32 cellular contexts compared by ENCODE assay signal in genomic region chr17:70929226-70929625, GRCh38.
"Had no signal": no experiment of that assay in that cellular context is flagged by ENCODE, and none has a peak within 500 bp of the region (broad histone marks: within the 10 kb centered on the region; RNA-seq: fewer than 3 reads in every experiment).

No MANE protein-coding gene starts in this region.

- H3K27me3 ChIP-seq: breast epithelium, esophagus muscularis mucosa, foreskin keratinocyte, heart left ventricle, ovary, right lobe of liver, stomach, thyroid gland, upper lobe of left lung, vagina had no signal

- H3K4me1 ChIP-seq: breast epithelium, esophagus muscularis mucosa, foreskin keratinocyte, heart left ventricle, right lobe of liver, stomach, thyroid gland, upper lobe of left lung, vagina had no signal

- H3K36me3 Mint-ChIP-seq: activated naive CD4-positive, alpha-beta T cell treated with anti-CD3 and anti-CD28 coated beads, Interleukin-2, amount 50 U/mL, for 24 hours; naive thymus-derived CD4-positive, alpha-beta T cell; stimulated activated effector memory CD8-positive, alpha-beta T cell treated with anti-CD3 and anti-CD28 coated beads, Interleukin-12 subunit alpha, Interleukin-12 subunit beta, amount 100 ng/mL, for 72 hours had no signal

- DNase-seq: activated CD4-positive, alpha-beta memory T cell treated with anti-CD3 and anti-CD28 coated beads, Interleukin-2, amount 10 ng/mL, durations not matched to agents 7 days and 5 days; activated CD4-positive, alpha-beta T cell treated with anti-CD3 and anti-CD28 coated beads for 1 hour; activated CD4-positive, alpha-beta T cell treated with anti-CD3 and anti-CD28 coated beads, Interleukin-2, amount 10 ng/mL, durations not matched to agents 7 days and 5 days; activated CD8-positive, alpha-beta memory T cell treated with anti-CD3 and anti-CD28 coated beads, Interleukin-2, amount 50 U/mL, for 48 hours; activated naive CD8-positive, alpha-beta T cell treated with anti-CD3 and anti-CD28 coated beads, Interleukin-2, amount 50 U/mL, for 24 hours; activated T-cell treated with anti-CD3 and anti-CD28 coated beads, Interleukin-2, amount 50 U/mL, for 24 hours; dermis blood vessel endothelial cell; effector CD4-positive, alpha-beta T cell; foreskin keratinocyte; heart left ventricle; hypothalamus; immature natural killer cell; kidney; left colon; midbrain; naive thymus-derived CD4-positive, alpha-beta T cell; ovary; right lobe of liver; stimulated activated CD4-positive, alpha-beta T cell treated with anti-CD3 and anti-CD28 coated beads, Interleukin-4, amount 100 ng/mL, for 24 hours; stomach; T-helper 17 cell; thyroid gland; upper lobe of left lung had no signal

- H3K36me3 ChIP-seq: breast epithelium, esophagus muscularis mucosa, heart left ventricle, ovary, right lobe of liver, stomach, thyroid gland, upper lobe of left lung, vagina had no signal

- H3K4me3 ChIP-seq: breast epithelium, esophagus muscularis mucosa, heart left ventricle, ovary, right lobe of liver, skin epidermis, stomach, thyroid gland, upper lobe of left lung, vagina had no signal

- H3K27me3 Mint-ChIP-seq: activated CD4-positive, alpha-beta memory T cell treated with anti-CD3 and anti-CD28 coated beads, Interleukin-2, amount 10 ng/mL, durations not matched to agents 7 days and 5 days; activated CD4-positive, alpha-beta T cell treated with anti-CD3 and anti-CD28 coated beads, Interleukin-2, amount 10 ng/mL, durations not matched to agents 7 days and 5 days; activated naive CD4-positive, alpha-beta T cell treated with anti-CD3 and anti-CD28 coated beads, Interleukin-2, amount 50 U/mL, for 24 hours; activated naive CD8-positive, alpha-beta T cell treated with anti-CD3 and anti-CD28 coated beads, Interleukin-2, amount 50 U/mL, for 24 hours; activated T-cell treated with anti-CD3 and anti-CD28 coated beads, Interleukin-2, amount 50 U/mL, for 24 hours; activated T-helper 17 cell treated with anti-CD3 and anti-CD28 coated beads, Interleukin-2, amount 50 U/mL, for 72 hours; central memory CD8-positive, alpha-beta T cell; naive thymus-derived CD4-positive, alpha-beta T cell; progenitor cell of endocrine pancreas; T-helper 17 cell had no signal

- H3K27ac Mint-ChIP-seq: activated CD4-positive, alpha-beta memory T cell treated with anti-CD3 and anti-CD28 coated beads, Interleukin-2, amount 10 ng/mL, durations not matched to agents 7 days and 5 days; activated CD4-positive, alpha-beta T cell treated with anti-CD3 and anti-CD28 coated beads, Interleukin-2, amount 10 ng/mL, durations not matched to agents 7 days and 5 days; activated naive CD4-positive, alpha-beta T cell treated with anti-CD3 and anti-CD28 coated beads, Interleukin-2, amount 50 U/mL, for 24 hours; activated naive CD8-positive, alpha-beta T cell treated with anti-CD3 and anti-CD28 coated beads, Interleukin-2, amount 50 U/mL, for 24 hours; activated T-cell treated with anti-CD3 and anti-CD28 coated beads, Interleukin-2, amount 50 U/mL, for 24 hours; activated T-helper 17 cell treated with anti-CD3 and anti-CD28 coated beads, Interleukin-2, amount 50 U/mL, for 72 hours; immature natural killer cell; naive thymus-derived CD4-positive, alpha-beta T cell; progenitor cell of endocrine pancreas; stimulated activated effector memory CD8-positive, alpha-beta T cell treated with anti-CD3 and anti-CD28 coated beads, Interleukin-12 subunit alpha, Interleukin-12 subunit beta, amount 100 ng/mL, for 72 hours; T-helper 17 cell had no signal

- H3K9me3 ChIP-seq: breast epithelium, esophagus muscularis mucosa, heart left ventricle, ovary, right lobe of liver, stomach, thyroid gland, upper lobe of left lung, vagina had no signal

- H3K4me3 Mint-ChIP-seq: activated CD4-positive, alpha-beta memory T cell treated with anti-CD3 and anti-CD28 coated beads, Interleukin-2, amount 10 ng/mL, durations not matched to agents 7 days and 5 days; activated CD4-positive, alpha-beta T cell treated with anti-CD3 and anti-CD28 coated beads, Interleukin-2, amount 10 ng/mL, durations not matched to agents 7 days and 5 days; activated naive CD4-positive, alpha-beta T cell treated with anti-CD3 and anti-CD28 coated beads, Interleukin-2, amount 50 U/mL, for 24 hours; activated naive CD8-positive, alpha-beta T cell treated with anti-CD3 and anti-CD28 coated beads, Interleukin-2, amount 50 U/mL, for 24 hours; activated T-cell treated with anti-CD3 and anti-CD28 coated beads, Interleukin-2, amount 50 U/mL, for 24 hours; activated T-helper 17 cell treated with anti-CD3 and anti-CD28 coated beads, Interleukin-2, amount 50 U/mL, for 72 hours; central memory CD8-positive, alpha-beta T cell; immature natural killer cell; naive thymus-derived CD4-positive, alpha-beta T cell; stimulated activated effector memory CD8-positive, alpha-beta T cell treated with anti-CD3 and anti-CD28 coated beads, Interleukin-12 subunit alpha, Interleukin-12 subunit beta, amount 100 ng/mL, for 72 hours; T-helper 17 cell had no signal

- H3K27ac ChIP-seq: breast epithelium, esophagus muscularis mucosa, foreskin keratinocyte, heart left ventricle, ovary, right lobe of liver, skin epidermis, stomach, thyroid gland, upper lobe of left lung, vagina had no signal

- H3K9me3 Mint-ChIP-seq: activated T-cell treated with anti-CD3 and anti-CD28 coated beads, Interleukin-2, amount 50 U/mL, for 24 hours had no signal

- ATAC-seq: activated naive CD8-positive, alpha-beta T cell treated with anti-CD3 and anti-CD28 coated beads, Interleukin-2, amount 50 U/mL, for 24 hours; activated T-helper 17 cell treated with anti-CD3 and anti-CD28 coated beads, Interleukin-2, amount 50 U/mL, for 72 hours; foreskin keratinocyte; heart left ventricle; left colon; naive thymus-derived CD4-positive, alpha-beta T cell; stimulated activated effector memory CD8-positive, alpha-beta T cell treated with anti-CD3 and anti-CD28 coated beads, Interleukin-12 subunit alpha, Interleukin-12 subunit beta, amount 100 ng/mL, for 72 hours; T-helper 17 cell had no signal

- H3K4me1 Mint-ChIP-seq: activated CD4-positive, alpha-beta memory T cell treated with anti-CD3 and anti-CD28 coated beads, Interleukin-2, amount 10 ng/mL, durations not matched to agents 7 days and 5 days; activated CD4-positive, alpha-beta T cell treated with anti-CD3 and anti-CD28 coated beads, Interleukin-2, amount 10 ng/mL, durations not matched to agents 7 days and 5 days; activated naive CD4-positive, alpha-beta T cell treated with anti-CD3 and anti-CD28 coated beads, Interleukin-2, amount 50 U/mL, for 24 hours; activated naive CD8-positive, alpha-beta T cell treated with anti-CD3 and anti-CD28 coated beads, Interleukin-2, amount 50 U/mL, for 24 hours; activated T-helper 17 cell treated with anti-CD3 and anti-CD28 coated beads, Interleukin-2, amount 50 U/mL, for 72 hours; central memory CD8-positive, alpha-beta T cell; immature natural killer cell; naive thymus-derived CD4-positive, alpha-beta T cell; stimulated activated effector memory CD8-positive, alpha-beta T cell treated with anti-CD3 and anti-CD28 coated beads, Interleukin-12 subunit alpha, Interleukin-12 subunit beta, amount 100 ng/mL, for 72 hours; T-helper 17 cell had no signal
